7 cellular contexts compared by ENCODE assay signal in the genomic region with DNA sequence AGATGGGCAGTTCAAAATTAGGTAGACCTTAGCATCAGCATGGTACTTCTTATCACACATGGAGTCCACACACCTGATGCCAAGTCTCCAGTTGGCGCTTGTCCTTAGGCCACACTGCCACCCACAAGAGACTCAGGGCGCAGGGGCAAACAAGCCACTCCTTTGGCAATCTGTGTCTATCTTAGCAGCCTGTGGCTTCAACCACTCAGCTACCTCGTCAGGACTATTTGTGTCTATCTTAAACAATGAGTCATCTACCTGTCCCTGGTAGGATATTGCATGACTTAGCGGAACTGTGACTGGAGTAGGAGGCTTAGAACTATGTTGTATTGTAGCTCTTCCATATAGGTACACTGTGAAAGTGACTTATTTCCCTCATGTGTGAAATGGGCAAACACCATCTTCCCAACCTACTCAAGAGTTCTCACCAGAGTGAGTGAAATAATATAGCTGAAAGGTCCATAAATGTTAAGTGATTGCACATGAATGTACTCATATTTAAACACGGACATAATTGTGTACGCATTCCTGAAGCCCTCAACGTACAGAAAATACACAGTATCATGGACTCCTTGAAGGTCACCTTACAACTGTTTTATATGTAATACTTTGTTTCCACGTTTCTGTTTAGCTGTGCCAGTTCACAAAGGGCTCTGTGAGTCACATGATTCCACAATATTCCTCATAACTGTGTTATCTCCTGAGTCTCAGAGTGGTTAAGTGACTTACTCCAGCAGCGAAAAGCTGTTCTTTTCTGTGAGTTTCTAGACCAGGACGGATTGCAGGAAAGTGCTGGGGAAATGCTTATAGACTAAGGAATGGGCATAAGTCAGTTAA. TPM values are rescaled to one million over a fixed set of nuclear protein-coding genes. Genes with fewer than 3 reads are reported as not detected.
DNase-seq lines count a peak whose midpoint lies in the region; ATAC-seq and TF ChIP-seq lines count a peak whose summit lies in the region.

No MANE protein-coding gene starts in this region.

- no peaks in the 10 kb centered on the region for H3K9me3 ChIP-seq in Peyer's patch
- no peaks in the 10 kb centered on the region for H3K9me3 ChIP-seq in mucosa of rectum (ENCODE audit: control insufficient read depth in 2 of 2, low read length in 2 of 2)

- peaks cover 35% of the 10 kb centered on the region for H3K36me3 ChIP-seq in H7 (replicated peaks; ENCODE audit: control insufficient read depth, insufficient read depth, low read length)
- H3K36me3 ChIP-seq in Peyer's patch, result peaks cover 0 to 45% (median 0%) of the 10 kb centered on the region in 3 donors
- H3K36me3 ChIP-seq in mucosa of rectum (ENCODE audit: control insufficient read depth in 2 of 2, insufficient read depth in 2 of 2, low read length in 2 of 2), result peaks cover 30 to 32% of the 10 kb centered on the region in 2 donors

- H3K27ac ChIP-seq in Peyer's patch (peak overlapping the region; percentile 94 to 99 (median 97)), coronary artery (peak overlapping the region; percentile 74 to 97), mucosa of rectum (ENCODE audit: low read depth in 2 of 2, low read length in 2 of 2) (peak overlapping the region; percentile 94 to 97)

- TF ChIP-seq CTCF in Peyer's patch (IDR thresholded peaks at IDR 0.05), result no peak
- TF ChIP-seq CTCF in coronary artery (IDR thresholded peaks at IDR 0.05), result no peak

- TF ChIP-seq POLR2A in Peyer's patch (IDR thresholded peaks at IDR 0.05), result peak in 1 of 2 donors; percentile 18

- no peak for ATAC-seq in HG03521 (IDR thresholded peaks at IDR 0.05; ENCODE audit: unreplicated experiment)

- H3K4me1 ChIP-seq in Peyer's patch, result peaks cover 0 to 20% (median 3%) of the 10 kb centered on the region in 4 donors
- peaks cover 10 to 13% of the 10 kb centered on the region in 2 donors for H3K4me1 ChIP-seq in mucosa of rectum (ENCODE audit: control insufficient read depth in 2 of 2, insufficient read depth in 2 of 2, low read length in 2 of 2)

- H3K4me3 ChIP-seq in H7 (ENCODE audit: insufficient read depth, low read depth, low read length), result peak overlapping the region; percentile 99
- peak overlapping the region; percentile 82 to 97 (median 94) for H3K4me3 ChIP-seq in Peyer's patch
- peak overlapping the region; percentile 97 for H3K4me3 ChIP-seq in coronary artery
- peak overlapping the region; percentile 79 to 85 for H3K4me3 ChIP-seq in mucosa of rectum (ENCODE audit: low read length in 2 of 2)

- peak overlapping the region; percentile 94 to 95 for H3K9ac ChIP-seq in mucosa of rectum (ENCODE audit: low read depth in 1 of 2, low read length in 2 of 2)

- DNase-seq in H7 (no peak), Peyer's patch (peak in 2 of 3 donors; percentile 60 to 71), coronary artery (ENCODE audit: low spot score) (no peak), ureter (ENCODE audit: low spot score) (peak; percentile 57), GM19238 (ENCODE audit: insufficient read length, low spot score) (no peak)

- H3K27me3 ChIP-seq in H7 (ENCODE audit: control insufficient read depth, insufficient read depth, low read length) (no peaks in the 10 kb centered on the region), Peyer's patch (no peaks in the 10 kb centered on the region), mucosa of rectum (ENCODE audit: control insufficient read depth in 2 of 2, insufficient read depth in 2 of 2, low read length in 2 of 2) (no peaks in the 10 kb centered on the region)

RNA-seq across cellular contexts. Expression of a gene that starts 1.6 kb away (rescaled TPM):
- total RNA-seq in H7 (2014; rRNA removed; shearing (Covaris generic)), result 98.8 and 100 TPM in 2 replicates
- 10 to 100 TPM; 52.2 to 71.4 (median 64.2) TPM for total RNA-seq in Peyer's patch
- 85.2 TPM for total RNA-seq in ureter

Comparison
In these comparisons a context has a peak if more than half of its experiments do, and no peak if none do; other contexts are left out.
1. DNase-seq: peak in Peyer's patch (2 of 3) and ureter (single experiment); none in H7 (single experiment), coronary artery (single experiment) and GM19238 (single experiment).
2. Peak in every context shown above with its lines, with median percentiles within 50 percentile points of each other: H3K4me3 ChIP-seq and H3K27ac ChIP-seq.